In the genomic region with DNA sequence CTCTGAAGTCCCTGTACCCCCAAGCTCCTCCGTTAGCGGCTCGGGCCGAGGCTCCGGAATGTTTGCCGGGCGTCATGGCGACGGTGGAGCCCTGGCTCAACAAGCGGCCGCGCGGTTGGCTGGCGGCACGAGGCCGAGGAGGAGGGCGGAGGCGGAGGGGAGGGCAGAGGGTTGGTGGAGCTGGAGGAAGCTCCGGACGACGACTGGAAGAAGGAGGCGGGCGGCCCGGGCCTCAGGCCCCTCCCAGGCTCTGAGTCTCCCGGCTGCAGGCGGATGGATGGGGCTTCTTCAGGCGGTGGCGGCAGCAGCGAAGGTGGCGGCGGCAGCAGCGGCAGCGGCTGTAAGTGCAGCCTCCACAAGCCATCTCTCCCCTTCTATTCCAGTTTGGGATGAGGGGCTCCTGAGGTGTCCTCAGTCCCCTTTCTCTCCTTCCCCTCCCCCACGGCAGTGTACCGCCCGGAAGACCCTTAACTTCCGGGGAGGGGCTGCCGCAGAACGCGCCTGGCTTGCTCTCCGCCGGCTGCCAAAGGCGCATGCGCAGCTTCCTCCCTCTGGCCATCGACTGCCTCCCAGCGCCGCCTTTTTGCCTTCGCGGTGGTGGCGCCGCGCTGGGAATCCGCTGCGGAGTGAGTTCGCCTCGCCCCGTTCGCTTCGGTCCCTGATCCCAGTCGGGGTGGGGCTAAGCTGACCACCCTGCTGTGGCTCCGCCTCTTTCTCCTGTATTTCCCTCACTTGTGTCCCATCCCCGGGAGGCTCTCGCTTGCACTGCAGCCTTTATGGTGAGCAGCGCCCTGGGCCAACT, we compare ENCODE assay signal across 8 cellular contexts. TPM values are rescaled to one million over a fixed set of nuclear protein-coding genes. Genes with fewer than 3 reads are reported as not detected.
DNase-seq lines count a peak whose midpoint lies in the region; ATAC-seq and TF ChIP-seq lines count a peak whose summit lies in the region.

Gene DNAI4 (minus strand): TSS at position 101 of the 802 bp plus-strand sequence. CDS start 25 bp downstream, at position 76.
Gene MIER1 (plus strand): TSS at position 235 of the 802 bp plus-strand sequence. CDS start 39 bp downstream, at position 274.

- peak; percentile 75 for TF ChIP-seq POLR2A in GM10847 (IDR thresholded peaks at IDR 0.05; ENCODE audit: extremely low read depth, insufficient read length)

- H3K27ac Mint-ChIP-seq in activated naive CD8-positive, alpha-beta T cell, result peak within 1 kb of the TSS; percentile 90

- peak within 1 kb of the TSS; percentile 92 for H3K4me3 Mint-ChIP-seq in activated naive CD8-positive, alpha-beta T cell

- DNase-seq in NCI-H1092 treated with DMSO at 0.1 percent for 48 hours (lab: John Stamatoyannopoulos, UW) (peak; percentile 95), glomerular endothelial cell (ENCODE audit: extremely low read depth, low read depth, low spot score) (peak; percentile 73), occipital lobe (lab: John Stamatoyannopoulos, UW) (peak; percentile 95)

- H3K4me1 Mint-ChIP-seq in activated naive CD8-positive, alpha-beta T cell (ENCODE audit: low read depth), result peaks cover 56% of the 10 kb centered on the region

- peak within 1 kb of the TSS; percentile 94 for H3K27ac ChIP-seq in temporal lobe (ENCODE audit: low read depth, low read length)

- H3K9me3 Mint-ChIP-seq in activated naive CD8-positive, alpha-beta T cell (ENCODE audit: low read depth), result no peaks in the 10 kb centered on the region

- H3K27me3 Mint-ChIP-seq in activated naive CD8-positive, alpha-beta T cell, result no peaks in the 10 kb centered on the region

- ATAC-seq in HG02623 (IDR thresholded peaks at IDR 0.05; ENCODE audit: unreplicated experiment), result peak; percentile 93
- peak; percentile 93 for ATAC-seq in SK-N-SH treated with all-trans-retinoic acid at 6 μM for 48 hours

- peaks cover 8% of the 10 kb centered on the region for H3K36me3 Mint-ChIP-seq in activated naive CD8-positive, alpha-beta T cell

TF ChIP-seq in SK-N-SH treated with all-trans-retinoic acid at 6 μM for 48 hours, 23 proteins besides CTCF, POLR2A, EP300 and RAD21 (continues in another document):
- TF ChIP-seq ZNF565 (CRISPR knock-in tag; conservative IDR thresholded peaks at IDR 0.05; ENCODE audit: low read depth) (no peak), ISL1 (CRISPR knock-in tag; IDR thresholded peaks at IDR 0.05) (no peak), ZNF8 (CRISPR knock-in tag; IDR thresholded peaks at IDR 0.05) (no peak), ZC3H10 (CRISPR knock-in tag; IDR thresholded peaks at IDR 0.05) (no peak), ARNTL (CRISPR knock-in tag; IDR thresholded peaks at IDR 0.05; ENCODE audit: borderline replicate concordance, low read depth) (no peak), RARB (CRISPR knock-in tag; IDR thresholded peaks at IDR 0.05) (no peak), ZNF70 (CRISPR knock-in tag; IDR thresholded peaks at IDR 0.05) (no peak), ZFP3 (CRISPR knock-in tag; IDR thresholded peaks at IDR 0.05) (peak; percentile 95), PPARA (CRISPR knock-in tag; IDR thresholded peaks at IDR 0.05; ENCODE audit: borderline replicate concordance) (no peak), TOX (CRISPR knock-in tag; IDR thresholded peaks at IDR 0.05; ENCODE audit: borderline replicate concordance) (no peak), GLIS3 (CRISPR knock-in tag; IDR thresholded peaks at IDR 0.05) (0 out of 2 replicates have a peak, but pooled peaks have one; percentile 66), SNAI2 (CRISPR knock-in tag; IDR thresholded peaks at IDR 0.05) (no peak), ZFP30 (CRISPR knock-in tag; IDR thresholded peaks at IDR 0.05) (no peak), CSDC2 (CRISPR knock-in tag; IDR thresholded peaks at IDR 0.05) (0 out of 2 replicates have a peak, but pooled peaks have one; percentile 64), ESRRG (CRISPR knock-in tag; IDR thresholded peaks at IDR 0.05) (no peak), BACH2 (CRISPR knock-in tag; IDR thresholded peaks at IDR 0.05; ENCODE audit: borderline replicate concordance) (no peak), OSR1 (CRISPR knock-in tag; IDR thresholded peaks at IDR 0.05) (no peak)
- TF ChIP-seq, protein P1, sequence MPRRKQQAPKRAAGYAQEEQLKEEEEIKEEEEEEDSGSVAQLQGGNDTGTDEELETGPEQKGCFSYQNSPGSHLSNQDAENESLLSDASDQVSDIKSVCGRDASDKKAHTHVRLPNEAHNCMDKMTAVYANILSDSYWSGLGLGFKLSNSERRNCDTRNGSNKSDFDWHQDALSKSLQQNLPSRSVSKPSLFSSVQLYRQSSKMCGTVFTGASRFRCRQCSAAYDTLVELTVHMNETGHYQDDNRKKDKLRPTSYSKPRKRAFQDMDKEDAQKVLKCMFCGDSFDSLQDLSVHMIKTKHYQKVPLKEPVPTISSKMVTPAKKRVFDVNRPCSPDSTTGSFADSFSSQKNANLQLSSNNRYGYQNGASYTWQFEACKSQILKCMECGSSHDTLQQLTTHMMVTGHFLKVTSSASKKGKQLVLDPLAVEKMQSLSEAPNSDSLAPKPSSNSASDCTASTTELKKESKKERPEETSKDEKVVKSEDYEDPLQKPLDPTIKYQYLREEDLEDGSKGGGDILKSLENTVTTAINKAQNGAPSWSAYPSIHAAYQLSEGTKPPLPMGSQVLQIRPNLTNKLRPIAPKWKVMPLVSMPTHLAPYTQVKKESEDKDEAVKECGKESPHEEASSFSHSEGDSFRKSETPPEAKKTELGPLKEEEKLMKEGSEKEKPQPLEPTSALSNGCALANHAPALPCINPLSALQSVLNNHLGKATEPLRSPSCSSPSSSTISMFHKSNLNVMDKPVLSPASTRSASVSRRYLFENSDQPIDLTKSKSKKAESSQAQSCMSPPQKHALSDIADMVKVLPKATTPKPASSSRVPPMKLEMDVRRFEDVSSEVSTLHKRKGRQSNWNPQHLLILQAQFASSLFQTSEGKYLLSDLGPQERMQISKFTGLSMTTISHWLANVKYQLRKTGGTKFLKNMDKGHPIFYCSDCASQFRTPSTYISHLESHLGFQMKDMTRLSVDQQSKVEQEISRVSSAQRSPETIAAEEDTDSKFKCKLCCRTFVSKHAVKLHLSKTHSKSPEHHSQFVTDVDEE (CRISPR knock-in tag; IDR thresholded peaks at IDR 0.05), result 0 out of 2 replicates have a peak, but pooled peaks have one; percentile 12
- TF ChIP-seq, protein P2, sequence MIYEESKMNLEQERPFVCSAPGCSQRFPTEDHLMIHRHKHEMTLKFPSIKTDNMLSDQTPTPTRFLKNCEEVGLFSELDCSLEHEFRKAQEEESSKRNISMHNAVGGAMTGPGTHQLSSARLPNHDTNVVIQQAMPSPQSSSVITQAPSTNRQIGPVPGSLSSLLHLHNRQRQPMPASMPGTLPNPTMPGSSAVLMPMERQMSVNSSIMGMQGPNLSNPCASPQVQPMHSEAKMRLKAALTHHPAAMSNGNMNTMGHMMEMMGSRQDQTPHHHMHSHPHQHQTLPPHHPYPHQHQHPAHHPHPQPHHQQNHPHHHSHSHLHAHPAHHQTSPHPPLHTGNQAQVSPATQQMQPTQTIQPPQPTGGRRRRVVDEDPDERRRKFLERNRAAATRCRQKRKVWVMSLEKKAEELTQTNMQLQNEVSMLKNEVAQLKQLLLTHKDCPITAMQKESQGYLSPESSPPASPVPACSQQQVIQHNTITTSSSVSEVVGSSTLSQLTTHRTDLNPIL (CRISPR knock-in tag; IDR thresholded peaks at IDR 0.05; ENCODE audit: low read depth), result no peak
- TF ChIP-seq, protein P3, sequence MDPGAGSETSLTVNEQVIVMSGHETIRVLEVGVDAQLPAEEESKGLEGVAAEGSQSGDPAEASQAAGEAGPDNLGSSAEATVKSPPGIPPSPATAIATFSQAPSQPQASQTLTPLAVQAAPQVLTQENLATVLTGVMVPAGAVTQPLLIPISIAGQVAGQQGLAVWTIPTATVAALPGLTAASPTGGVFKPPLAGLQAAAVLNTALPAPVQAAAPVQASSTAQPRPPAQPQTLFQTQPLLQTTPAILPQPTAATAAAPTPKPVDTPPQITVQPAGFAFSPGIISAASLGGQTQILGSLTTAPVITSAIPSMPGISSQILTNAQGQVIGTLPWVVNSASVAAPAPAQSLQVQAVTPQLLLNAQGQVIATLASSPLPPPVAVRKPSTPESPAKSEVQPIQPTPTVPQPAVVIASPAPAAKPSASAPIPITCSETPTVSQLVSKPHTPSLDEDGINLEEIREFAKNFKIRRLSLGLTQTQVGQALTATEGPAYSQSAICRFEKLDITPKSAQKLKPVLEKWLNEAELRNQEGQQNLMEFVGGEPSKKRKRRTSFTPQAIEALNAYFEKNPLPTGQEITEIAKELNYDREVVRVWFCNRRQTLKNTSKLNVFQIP (CRISPR knock-in tag; IDR thresholded peaks at IDR 0.05; ENCODE audit: borderline replicate concordance, low read depth), result no peak
- TF ChIP-seq, protein P4, sequence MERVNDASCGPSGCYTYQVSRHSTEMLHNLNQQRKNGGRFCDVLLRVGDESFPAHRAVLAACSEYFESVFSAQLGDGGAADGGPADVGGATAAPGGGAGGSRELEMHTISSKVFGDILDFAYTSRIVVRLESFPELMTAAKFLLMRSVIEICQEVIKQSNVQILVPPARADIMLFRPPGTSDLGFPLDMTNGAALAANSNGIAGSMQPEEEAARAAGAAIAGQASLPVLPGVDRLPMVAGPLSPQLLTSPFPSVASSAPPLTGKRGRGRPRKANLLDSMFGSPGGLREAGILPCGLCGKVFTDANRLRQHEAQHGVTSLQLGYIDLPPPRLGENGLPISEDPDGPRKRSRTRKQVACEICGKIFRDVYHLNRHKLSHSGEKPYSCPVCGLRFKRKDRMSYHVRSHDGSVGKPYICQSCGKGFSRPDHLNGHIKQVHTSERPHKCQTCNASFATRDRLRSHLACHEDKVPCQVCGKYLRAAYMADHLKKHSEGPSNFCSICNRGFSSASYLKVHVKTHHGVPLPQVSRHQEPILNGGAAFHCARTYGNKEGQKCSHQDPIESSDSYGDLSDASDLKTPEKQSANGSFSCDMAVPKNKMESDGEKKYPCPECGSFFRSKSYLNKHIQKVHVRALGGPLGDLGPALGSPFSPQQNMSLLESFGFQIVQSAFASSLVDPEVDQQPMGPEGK (CRISPR knock-in tag; IDR thresholded peaks at IDR 0.05; ENCODE audit: borderline replicate concordance), result no peak

RNA-seq across cellular contexts. Expression of gene DNAI4, which starts in this region (rescaled TPM):
- total RNA-seq in glomerular endothelial cell (2.2 and 3.6 TPM in 2 replicates), occipital lobe (34.9 TPM), temporal lobe (9.6 TPM)

RNA-seq across cellular contexts. Expression of gene MIER1, which starts in this region (rescaled TPM):
- 20.6 and 25.2 TPM in 2 replicates for total RNA-seq in glomerular endothelial cell
- total RNA-seq in occipital lobe, result 53.0 TPM
- total RNA-seq in temporal lobe, result 21.6 TPM

Comparison
In these comparisons a context has a peak if more than half of its experiments do, and no peak if none do; other contexts are left out.
1. Peak in every context shown above with its lines: DNase-seq, ATAC-seq and H3K27ac ChIP-seq.